In the genomic region with DNA sequence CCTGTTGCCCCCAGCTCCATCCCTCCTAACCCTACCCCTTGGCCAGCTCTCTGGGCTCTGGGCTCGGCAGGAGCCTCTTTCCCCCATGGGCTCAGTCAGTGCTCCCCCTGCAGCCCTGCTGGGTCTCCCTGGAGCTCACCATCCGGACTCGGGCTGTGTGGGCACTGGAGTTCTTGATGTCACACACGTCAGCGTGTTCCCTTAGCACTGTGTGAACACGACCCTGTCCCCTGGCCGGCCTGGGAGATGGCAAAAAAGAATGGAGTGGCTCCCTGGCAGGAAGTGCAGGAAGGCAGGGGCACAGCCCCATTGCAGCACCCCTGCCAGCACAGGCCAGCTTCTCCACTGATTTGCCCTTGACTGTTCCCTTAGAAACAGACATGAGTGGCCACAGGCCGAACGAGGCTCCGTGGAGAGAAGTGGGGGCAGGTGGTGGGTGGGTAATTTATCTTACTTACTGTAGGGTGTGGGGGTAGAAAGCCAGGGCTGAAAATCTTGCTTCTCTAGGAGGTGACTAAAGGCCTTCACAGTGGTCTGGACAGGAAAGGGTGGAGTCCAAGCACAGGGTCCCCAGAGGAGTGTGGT, we compare ENCODE assay signal across 13 cellular contexts.
DNase-seq lines count a peak whose midpoint lies in the region; ATAC-seq and TF ChIP-seq lines count a peak whose summit lies in the region.
"Had no signal": no experiment of that assay in that cellular context is flagged by ENCODE, and none has a peak within 500 bp of the region (broad histone marks: within the 10 kb centered on the region; RNA-seq: fewer than 3 reads in every experiment).

No MANE protein-coding gene starts in this region.

- no peak overlapping the region for H2AFZ ChIP-seq in neural progenitor cell (replicated peaks)

- H3K4me1 Mint-ChIP-seq in neural progenitor cell, result peaks cover 28% of the 10 kb centered on the region

- H3K9ac ChIP-seq in neural progenitor cell, result no peak overlapping the region

- peak overlapping the region; percentile 57 for H3K27ac Mint-ChIP-seq in neural progenitor cell

- H3K4me2 ChIP-seq in neural progenitor cell, result no peak overlapping the region

- ATAC-seq in HG03469 (IDR thresholded peaks at IDR 0.05; ENCODE audit: unreplicated experiment), result no peak
- ATAC-seq in GM21526 (IDR thresholded peaks at IDR 0.05; ENCODE audit: low FRiP score, unreplicated experiment), result no peak

- H3F3A ChIP-seq in neural progenitor cell (ENCODE audit: low read depth), result no peaks in the 10 kb centered on the region

- H3K79me2 ChIP-seq in neural progenitor cell (ENCODE audit: low read depth), result no peaks in the 10 kb centered on the region

- H3K9me3 ChIP-seq in esophagus (ENCODE audit: control insufficient read depth in 2 of 2, insufficient read depth in 1 of 2, low read depth in 1 of 2, low read length in 1 of 2), result no peaks in the 10 kb centered on the region
- no peaks in the 10 kb centered on the region for H3K9me3 ChIP-seq in neural progenitor cell (ENCODE audit: low read depth)

- 38 to 41% methylated on average over 10 of the region's 10 CpGs for WGBS in esophagus, 2 donors

- H4K20me1 ChIP-seq in neural progenitor cell (ENCODE audit: low read depth), result no peaks in the 10 kb centered on the region

- TF ChIP-seq CTCF in neural progenitor cell (IDR thresholded peaks at IDR 0.05), result no peak

- H3K27ac ChIP-seq in esophagus (ENCODE audit: low read depth in 2 of 2, low read length in 1 of 2) (peak overlapping the region; percentile 28 to 57), neural progenitor cell (no peak overlapping the region)
- H3K27ac ChIP-seq: C4-2B had no signal

- H3K4me3 ChIP-seq in esophagus (ENCODE audit: low read depth in 1 of 2, low read length in 2 of 2) (no peak overlapping the region), neural progenitor cell (no peak overlapping the region)

- H3K4me3 Mint-ChIP-seq in neural progenitor cell, result no peak overlapping the region

- H3K9me3 Mint-ChIP-seq in neural progenitor cell, result peaks cover 3% of the 10 kb centered on the region

- peaks cover 5% of the 10 kb centered on the region for H3K27me3 Mint-ChIP-seq in neural progenitor cell (ENCODE audit: insufficient read depth, low read depth)

- no peaks in the 10 kb centered on the region for H3K36me3 ChIP-seq in esophagus (ENCODE audit: control insufficient read depth in 2 of 2, insufficient read depth in 2 of 2, low read length in 1 of 2)
- no peaks in the 10 kb centered on the region for H3K36me3 ChIP-seq in neural progenitor cell

- DNase-seq in A172 (ENCODE audit: low spot score), result peak; percentile 66
- peak; percentile 77 for DNase-seq in NCI-H1092 treated with DMSO at 0.1 percent for 48 hours (lab: John Stamatoyannopoulos, UW)
- no peak for DNase-seq in neural progenitor cell (ENCODE audit: low spot score)
- no peak for DNase-seq in NCI-H524 (lab: John Stamatoyannopoulos, UW)
- no peak for DNase-seq in NCI-H774 (lab: John Stamatoyannopoulos, UW)
- DNase-seq: activated CD4-positive, alpha-beta T cell treated with anti-CD3 and anti-CD28 coated beads for 48 hours; amniotic stem cell; foreskin melanocyte; MM.1S had no signal

- H3K27me3 ChIP-seq in esophagus (ENCODE audit: control insufficient read depth in 1 of 2, insufficient read depth in 2 of 2, low read length in 2 of 2) (no peaks in the 10 kb centered on the region), neural progenitor cell (no peaks in the 10 kb centered on the region)

- H3K36me3 Mint-ChIP-seq in neural progenitor cell, result no peaks in the 10 kb centered on the region

- peaks cover 0 to 8% of the 10 kb centered on the region in 2 donors for H3K4me1 ChIP-seq in esophagus (ENCODE audit: control insufficient read depth in 2 of 2, insufficient read depth in 2 of 2, low read length in 1 of 2)
- peaks cover 23% of the 10 kb centered on the region for H3K4me1 ChIP-seq in neural progenitor cell

Comparison
In these comparisons a context has a peak if more than half of its experiments do, and no peak if none do; other contexts are left out.
1. DNase-seq: peak in A172 (single experiment) and NCI-H1092 treated with DMSO at 0.1 percent for 48 hours (single experiment); none in neural progenitor cell (single experiment), NCI-H524 (0 of 2) and NCI-H774 (single experiment).